In genomic region chr7:74173866-74174605, GRCh38 we compare ENCODE assay signal across 8 cellular contexts. TPM values are rescaled to one million over a fixed set of nuclear protein-coding genes. Genes with fewer than 3 reads are reported as not detected.
DNase-seq lines count a peak whose midpoint lies in the region; ATAC-seq and TF ChIP-seq lines count a peak whose summit lies in the region.

Gene EIF4H (plus strand): TSS chr7:74174356. CDS start chr7:74174384, 28 bp downstream.

- H3K27ac ChIP-seq in VCaP, result peak within 1 kb of the TSS; percentile 98
- peak within 1 kb of the TSS; percentile 97 for H3K27ac ChIP-seq in skeletal muscle tissue (ENCODE audit: low read depth, low read length)

- peak; percentile 62 for ATAC-seq in GM18873 (IDR thresholded peaks at IDR 0.05; ENCODE audit: low FRiP score, unreplicated experiment)
- peak; percentile 79 for ATAC-seq in HG03135 (IDR thresholded peaks at IDR 0.05; ENCODE audit: unreplicated experiment)

- peak within 1 kb of the TSS; percentile 95 to 99 (median 99) for H3K9ac ChIP-seq in skeletal muscle tissue (ENCODE audit: low read depth in 1 of 3, low read length in 3 of 3)

- TF ChIP-seq CTCF in VCaP (conservative IDR thresholded peaks at IDR 0.05), result no peak

- no peaks in the 10 kb centered on the region for H3K27me3 ChIP-seq in skeletal muscle tissue (ENCODE audit: control insufficient read depth in 3 of 3, insufficient read depth in 3 of 3, low read length in 3 of 3)

- H3K36me3 ChIP-seq in skeletal muscle tissue (ENCODE audit: control insufficient read depth in 3 of 3, insufficient read depth in 3 of 3, low read length in 3 of 3), result peaks cover 0 to 5% (median 4%) of the 10 kb centered on the region in 3 donors

- H3K9me3 ChIP-seq in iPS-18c (ENCODE audit: control insufficient read depth, insufficient read depth, low read length) (no peaks in the 10 kb centered on the region), skeletal muscle tissue (ENCODE audit: control insufficient read depth in 3 of 3, low read length in 3 of 3) (no peaks in the 10 kb centered on the region)

- in situ Hi-C loops in ACHN (cut with HindIII; ENCODE audit: low pct_ligation_motif_present, low pct_unique_long_range_greater_than_20kb, low sequenced_read_pairs) (loop anchor here (10.0 kb wide), 1 partner anchor 109 kb away; no protein-coding TSS in a partner anchor), T47D (cut with HindIII; ENCODE audit: low pct_unique_long_range_greater_than_20kb, low sequenced_read_pairs) (no loop called here)

- peaks cover 34 to 49% (median 45%) of the 10 kb centered on the region in 3 donors for H3K4me1 ChIP-seq in skeletal muscle tissue (ENCODE audit: control insufficient read depth in 3 of 3, insufficient read depth in 3 of 3, low read length in 3 of 3)

- H3K4me3 ChIP-seq in iPS-18c (ENCODE audit: insufficient read depth, low read depth, low read length), result peak within 1 kb of the TSS; percentile 88
- H3K4me3 ChIP-seq in skeletal muscle tissue (ENCODE audit: low read length in 3 of 3), result peak within 1 kb of the TSS; percentile 78 to 98 (median 94)

- DNase-seq in ACHN, result peak; percentile 98
- DNase-seq in NCI-H2196 treated with DMSO at 0.1 percent for 48 hours (lab: John Stamatoyannopoulos, UW; ENCODE audit: unreplicated experiment), result peak; percentile 82
- DNase-seq in T47D (ENCODE audit: low read depth in 1 of 2, low spot score in 1 of 2), result peak; percentile 94 to 97

RNA-seq across cellular contexts. Expression of gene EIF4H, which starts in this region (rescaled TPM):
- total RNA-seq in skeletal muscle tissue, result 188 TPM

Comparison
In these comparisons a context has a peak if more than half of its experiments do, and no peak if none do; other contexts are left out.
1. Peak in every context shown above with its lines: DNase-seq, ATAC-seq, H3K4me3 ChIP-seq and H3K27ac ChIP-seq.